In the genomic region with DNA sequence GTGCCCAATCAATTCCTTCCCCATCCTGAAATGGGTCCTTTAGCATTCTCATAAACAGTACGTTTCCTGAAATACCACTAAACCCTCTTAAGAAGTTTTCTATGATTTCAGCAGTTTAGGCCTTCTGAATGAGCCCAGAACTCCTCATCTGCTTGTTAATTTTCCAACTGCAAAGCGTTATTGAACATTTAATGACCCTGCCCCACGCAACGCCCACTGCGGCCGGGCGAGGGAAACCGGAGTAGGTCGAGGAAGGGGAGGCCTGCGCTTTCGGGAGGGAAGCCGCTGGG, we compare ENCODE assay signal across 8 cellular contexts. TPM values are rescaled to one million over a fixed set of nuclear protein-coding genes. Genes with fewer than 3 reads are reported as not detected.
DNase-seq lines count a peak whose midpoint lies in the region; ATAC-seq and TF ChIP-seq lines count a peak whose summit lies in the region.

No MANE protein-coding gene starts in this region.

- H2BK5ac ChIP-seq in mesenchymal stem cell (ENCODE audit: low read depth, low read length, poor library complexity, severe bottlenecking): no peak overlapping the region

- no peak overlapping the region for H2AK5ac ChIP-seq in mesenchymal stem cell (ENCODE audit: low read length, severe bottlenecking)

- intact Hi-C loops in Right ventricle myocardium inferior (cut with DNase I) (no loop called here), left ventricle myocardium superior (cut with micrococcal nuclease) (loop anchor here (10.0 kb wide), 1 partner anchor 116 kb away; no protein-coding TSS in a partner anchor), breast epithelium (cut with DNase I; ENCODE audit: low total_unique reads) (no loop called here), uterus (cut with DNase I; ENCODE audit: low total_unique reads) (no loop called here)

- TF ChIP-seq CTCF in breast epithelium (IDR thresholded peaks at IDR 0.05): no peak
- no peak for TF ChIP-seq CTCF in uterus (IDR thresholded peaks at IDR 0.05)

- no peak overlapping the region for H2BK120ac ChIP-seq in mesenchymal stem cell (ENCODE audit: low read depth, low read length)

- no peak overlapping the region for H3K23ac ChIP-seq in mesenchymal stem cell (ENCODE audit: low read length in 2 of 2)

- peak overlapping the region; percentile 85 for H2AFZ ChIP-seq in mesenchymal stem cell (ENCODE audit: low read depth, low read length)

- H3K27ac ChIP-seq in breast epithelium (peak overlapping the region; percentile 93 to 99), mesenchymal stem cell (ENCODE audit: low read length, poor library complexity, severe bottlenecking) (peak overlapping the region; percentile 60), uterus (peak overlapping the region; percentile 93 to 96)

- no peaks in the 10 kb centered on the region for H3K79me1 ChIP-seq in mesenchymal stem cell (replicated peaks; ENCODE audit: low read length, poor library complexity, severe bottlenecking)

- no peak overlapping the region for H4K91ac ChIP-seq in mesenchymal stem cell (ENCODE audit: low read length)

- peak overlapping the region; percentile 85 for H4K8ac ChIP-seq in mesenchymal stem cell (ENCODE audit: low read length)

- 3% methylated on average over 12 of the region's 12 CpGs for WGBS in mesenchymal stem cell

- H3K18ac ChIP-seq in mesenchymal stem cell (ENCODE audit: low read depth in 1 of 2, low read length in 2 of 2): peak overlapping the region; percentile 7 to 28

- H2BK12ac ChIP-seq in mesenchymal stem cell (ENCODE audit: low read length in 2 of 2): no peak overlapping the region

- H3K4me3 ChIP-seq in breast epithelium: peak overlapping the region; percentile 87 to 100 (median 96)
- peak overlapping the region; percentile 90 to 98 for H3K4me3 ChIP-seq in mesenchymal stem cell (ENCODE audit: insufficient read depth in 1 of 2, low read depth in 1 of 2, low read length in 2 of 2)
- peak overlapping the region; percentile 82 to 91 for H3K4me3 ChIP-seq in uterus

- H3K4ac ChIP-seq in mesenchymal stem cell (ENCODE audit: low read depth in 1 of 2, low read length in 2 of 2): peak overlapping the region in 1 of 2 experiments; percentile 88

- H3K36me3 ChIP-seq in breast epithelium: no peaks in the 10 kb centered on the region
- no peaks in the 10 kb centered on the region for H3K36me3 ChIP-seq in mesenchymal stem cell (ENCODE audit: control insufficient read depth in 1 of 2, insufficient read depth in 2 of 2, low read depth in 1 of 2, low read length in 2 of 2)
- no peaks in the 10 kb centered on the region for H3K36me3 ChIP-seq in uterus

- no peak overlapping the region for H2BK15ac ChIP-seq in mesenchymal stem cell (ENCODE audit: low read depth, poor library complexity, severe bottlenecking)

- H3K27me3 ChIP-seq in breast epithelium: no peaks in the 10 kb centered on the region
- H3K27me3 ChIP-seq in mesenchymal stem cell (ENCODE audit: control insufficient read depth in 1 of 2, insufficient read depth in 1 of 2, low read length in 2 of 2): no peaks in the 10 kb centered on the region
- no peaks in the 10 kb centered on the region for H3K27me3 ChIP-seq in uterus

- peak overlapping the region in 1 of 2 experiments; percentile 83 for H3K14ac ChIP-seq in mesenchymal stem cell (ENCODE audit: low read length in 2 of 2)

- H3K9me3 ChIP-seq in breast epithelium (no peaks in the 10 kb centered on the region), mesenchymal stem cell (ENCODE audit: control insufficient read depth, low read length) (no peaks in the 10 kb centered on the region), uterus (no peaks in the 10 kb centered on the region)

- TF ChIP-seq POLR2A in breast epithelium (IDR thresholded peaks at IDR 0.05) (no peak), uterus (IDR thresholded peaks at IDR 0.05) (no peak)

- ATAC-seq in Right ventricle myocardium inferior (no peak), left ventricle myocardium superior (no peak), GM18867 (IDR thresholded peaks at IDR 0.05; ENCODE audit: unreplicated experiment) (no peak)

- DNase-seq in Right ventricle myocardium inferior (ENCODE audit: missing footprints) (peak; percentile 82), left ventricle myocardium superior (no peak), breast epithelium (ENCODE audit: low spot score in 2 of 2) (no peak), mesenchymal stem cell (no peak), uterus (no peak), DMS114 treated with DMSO at 0.1 percent for 48 hours (lab: John Stamatoyannopoulos, UW; ENCODE audit: unreplicated experiment) (no peak)
- DNase-seq in stimulated activated CD4-positive, alpha-beta T cell treated with anti-CD3 and anti-CD28 coated beads, Interleukin-2, amount 100 ng/mL, for 24 hours: no peak

- H3K4me2 ChIP-seq in mesenchymal stem cell (ENCODE audit: low read length, poor library complexity, severe bottlenecking): peak overlapping the region; percentile 71

- H3K4me1 ChIP-seq in breast epithelium (no peaks in the 10 kb centered on the region), mesenchymal stem cell (ENCODE audit: control insufficient read depth, insufficient read depth, low read depth, low read length) (peaks cover 2% of the 10 kb centered on the region), uterus (no peaks in the 10 kb centered on the region)

- peak overlapping the region; percentile 99 for H3K9ac ChIP-seq in mesenchymal stem cell (ENCODE audit: low read length)

RNA-seq across cellular contexts. Expression of a gene that starts 0.6 kb away (rescaled TPM):
- total RNA-seq in Right ventricle myocardium inferior (13.0 TPM), left ventricle myocardium superior (14.1 TPM), breast epithelium (10 to 100 TPM; 12.8 to 26.8 (median 20.0) TPM), uterus (10 to 100 TPM in 3 of 4 donors, 1 to 10 TPM in 1; 3.6 to 40.5 (median 17.5) TPM)
- 2.8 TPM for polyA plus RNA-seq in mesenchymal stem cell (2013, experiment 1 of 2)
- polyA plus RNA-seq in mesenchymal stem cell (2013, experiment 2 of 2): 2.2 TPM
